ENCODE assay signal across 6 cellular contexts in genomic region chr16:9199751-9200150, GRCh38.
"Had no signal": no experiment of that assay in that cellular context is flagged by ENCODE, and none has a peak within 500 bp of the region (broad histone marks: within the 10 kb centered on the region; RNA-seq: fewer than 3 reads in every experiment).

No MANE protein-coding gene starts in this region.

- H3K27ac ChIP-seq: HL-60, KMS-11 had no signal

- H3K4me2 ChIP-seq: KMS-11 had no signal

- H3K9ac ChIP-seq: KMS-11 had no signal

- DNase-seq: IMR-90, KBM-7, KG1 had no signal

- FAIRE-seq: HTR-8/SVneo had no signal
